In the genomic region with DNA sequence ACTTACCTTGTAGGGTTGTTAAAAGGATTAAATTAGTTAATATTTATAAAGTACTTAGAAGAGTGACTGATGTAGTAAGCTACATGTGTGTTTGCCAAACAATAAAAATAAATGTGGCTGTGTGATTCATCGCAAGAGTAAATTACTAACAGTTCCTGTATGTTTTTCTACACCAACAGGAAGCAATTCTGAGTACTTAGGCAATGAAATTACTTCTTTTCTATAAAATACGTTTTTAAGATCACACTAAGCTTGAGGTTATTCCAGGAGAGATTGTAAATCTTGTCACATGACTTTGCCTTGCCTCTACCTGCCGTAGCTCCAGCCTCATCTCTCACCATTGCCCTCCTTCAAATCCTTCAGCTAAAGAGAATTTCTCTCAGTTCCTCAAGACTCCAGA, we compare ENCODE assay signal across 14 cellular contexts. TPM values are rescaled to one million over a fixed set of nuclear protein-coding genes. Genes with fewer than 3 reads are reported as not detected.
DNase-seq lines count a peak whose midpoint lies in the region; ATAC-seq and TF ChIP-seq lines count a peak whose summit lies in the region.
"Had no signal": no experiment of that assay in that cellular context is flagged by ENCODE, and none has a peak within 500 bp of the region (broad histone marks: within the 10 kb centered on the region; RNA-seq: fewer than 3 reads in every experiment).

No MANE protein-coding gene starts in this region.

- intact Hi-C loops in natural killer cell (cut with micrococcal nuclease), result no loop called here

- DNase-seq in natural killer cell treated with Interleukin-12 subunit alpha and Interleukin-12 subunit beta and Interleukin-15 and Interleukin-18, amount 100 ng/mL, for 72 hours (ENCODE audit: low spot score), result no peak
- DNase-seq in natural killer cell, result no peak
- DNase-seq in RWPE2 (ENCODE audit: low spot score), result no peak
- peak; percentile 70 for DNase-seq in epithelial cell of esophagus (ENCODE audit: low read depth)
- no peak for DNase-seq in neural progenitor cell (ENCODE audit: low spot score)
- no peak for DNase-seq in brain microvascular endothelial cell
- DNase-seq: GOT3, mesendoderm, MM.1S, OCI-M1, sigmoid colon had no signal

- H3K9ac ChIP-seq in neural progenitor cell, result no peak overlapping the region

- no peak overlapping the region for H2AFZ ChIP-seq in neural progenitor cell (replicated peaks)

- H3F3A ChIP-seq in neural progenitor cell (ENCODE audit: low read depth), result no peaks in the 10 kb centered on the region

- H3K27ac ChIP-seq in RWPE2 (ENCODE audit: poor library complexity, severe bottlenecking) (peak overlapping the region; percentile 49), neural progenitor cell (no peak overlapping the region), brain microvascular endothelial cell (no peak overlapping the region)
- H3K27ac ChIP-seq: sigmoid colon had no signal

- peaks cover 21% of the 10 kb centered on the region for H3K4me1 ChIP-seq in RWPE2 (ENCODE audit: insufficient read depth, poor library complexity, severe bottlenecking)
- H3K4me1 ChIP-seq in neural progenitor cell, result no peaks in the 10 kb centered on the region
- H3K4me1 ChIP-seq: sigmoid colon had no signal

- H3K27ac Mint-ChIP-seq in natural killer cell treated with Interleukin-12 subunit alpha and Interleukin-12 subunit beta and Interleukin-15 and Interleukin-18, amount 100 ng/mL, for 72 hours, result peak overlapping the region; percentile 71 to 94
- H3K27ac Mint-ChIP-seq in natural killer cell (no peak overlapping the region), neural progenitor cell (no peak overlapping the region)

- H3K9me3 Mint-ChIP-seq in natural killer cell treated with Interleukin-12 subunit alpha and Interleukin-12 subunit beta and Interleukin-15 and Interleukin-18, amount 100 ng/mL, for 72 hours, result peaks cover 3% of the 10 kb centered on the region
- H3K9me3 Mint-ChIP-seq in natural killer cell (peaks cover 0 to 5% of the 10 kb centered on the region in 2 donors), neural progenitor cell (peaks cover 2% of the 10 kb centered on the region)

- no peaks in the 10 kb centered on the region for H4K20me1 ChIP-seq in neural progenitor cell (ENCODE audit: low read depth)

- in situ Hi-C loops in brain microvascular endothelial cell (cut with HindIII; ENCODE audit: low pct_ligation_motif_present, low sequenced_read_pairs), result no loop called here

- H3K36me3 ChIP-seq in RWPE2 (ENCODE audit: low read depth) (no peaks in the 10 kb centered on the region), neural progenitor cell (no peaks in the 10 kb centered on the region), brain microvascular endothelial cell (replicated peaks) (no peaks in the 10 kb centered on the region)
- H3K36me3 ChIP-seq: sigmoid colon had no signal

- H3K36me3 Mint-ChIP-seq in natural killer cell treated with Interleukin-12 subunit alpha and Interleukin-12 subunit beta and Interleukin-15 and Interleukin-18, amount 100 ng/mL, for 72 hours, result peaks cover 5% of the 10 kb centered on the region
- H3K36me3 Mint-ChIP-seq in natural killer cell (peaks cover 6% of the 10 kb centered on the region), neural progenitor cell (no peaks in the 10 kb centered on the region)

- H3K27me3 Mint-ChIP-seq in natural killer cell treated with Interleukin-12 subunit alpha and Interleukin-12 subunit beta and Interleukin-15 and Interleukin-18, amount 100 ng/mL, for 72 hours, result peaks cover 5 to 9% of the 10 kb centered on the region in 2 donors
- H3K27me3 Mint-ChIP-seq in natural killer cell (ENCODE audit: low read depth in 2 of 2) (peaks cover 10 to 17% of the 10 kb centered on the region in 2 donors), neural progenitor cell (ENCODE audit: insufficient read depth, low read depth) (no peaks in the 10 kb centered on the region)

- ATAC-seq in natural killer cell treated with Interleukin-12 subunit alpha and Interleukin-12 subunit beta and Interleukin-15 and Interleukin-18, amount 100 ng/mL, for 72 hours, result peak; percentile 72 to 83
- no peak for ATAC-seq in natural killer cell
- peak; percentile 78 for ATAC-seq in RWPE2 (ENCODE audit: low read depth)
- ATAC-seq in GM18868 (IDR thresholded peaks at IDR 0.05; ENCODE audit: unreplicated experiment), result no peak
- no peak for ATAC-seq in HG02798 (IDR thresholded peaks at IDR 0.05; ENCODE audit: poor library complexity, unreplicated experiment)

- H3K4me2 ChIP-seq in neural progenitor cell, result no peak overlapping the region

- H3K9me3 ChIP-seq in RWPE2 (ENCODE audit: severe bottlenecking) (no peaks in the 10 kb centered on the region), neural progenitor cell (ENCODE audit: low read depth) (no peaks in the 10 kb centered on the region)
- H3K9me3 ChIP-seq: sigmoid colon had no signal

- H3K4me3 ChIP-seq in RWPE2 (ENCODE audit: severe bottlenecking) (no peak overlapping the region), epithelial cell of esophagus (ENCODE audit: low read length) (no peak overlapping the region), neural progenitor cell (no peak overlapping the region), brain microvascular endothelial cell (ENCODE audit: low read depth, low read length) (no peak overlapping the region)
- H3K4me3 ChIP-seq: sigmoid colon had no signal

- no peak for TF ChIP-seq CTCF in natural killer cell (IDR thresholded peaks at IDR 0.05)
- no peak for TF ChIP-seq CTCF in RWPE2 (IDR thresholded peaks at IDR 0.05; ENCODE audit: poor library complexity, severe bottlenecking)
- TF ChIP-seq CTCF in epithelial cell of esophagus (IDR thresholded peaks at IDR 0.05; ENCODE audit: insufficient read depth, low read depth, low read length, missing control alignments), result no peak
- no peak for TF ChIP-seq CTCF in neural progenitor cell (IDR thresholded peaks at IDR 0.05)
- TF ChIP-seq CTCF in brain microvascular endothelial cell (IDR thresholded peaks at IDR 0.05; ENCODE audit: low read depth, low read length, missing control alignments), result no peak

- peak overlapping the region; percentile 78 for H3K4me3 Mint-ChIP-seq in natural killer cell treated with Interleukin-12 subunit alpha and Interleukin-12 subunit beta and Interleukin-15 and Interleukin-18, amount 100 ng/mL, for 72 hours
- no peak overlapping the region for H3K4me3 Mint-ChIP-seq in natural killer cell
- H3K4me3 Mint-ChIP-seq in neural progenitor cell, result no peak overlapping the region

- H3K79me2 ChIP-seq in neural progenitor cell (ENCODE audit: low read depth), result no peaks in the 10 kb centered on the region

- H3K4me1 Mint-ChIP-seq in natural killer cell treated with Interleukin-12 subunit alpha and Interleukin-12 subunit beta and Interleukin-15 and Interleukin-18, amount 100 ng/mL, for 72 hours (ENCODE audit: low read depth in 2 of 2), result peaks cover 30 to 68% of the 10 kb centered on the region in 2 donors
- H3K4me1 Mint-ChIP-seq in natural killer cell, result peaks cover 5 to 16% of the 10 kb centered on the region in 2 donors
- peaks cover 16% of the 10 kb centered on the region for H3K4me1 Mint-ChIP-seq in neural progenitor cell

- H3K27me3 ChIP-seq in RWPE2 (ENCODE audit: insufficient read depth, poor library complexity, severe bottlenecking) (no peaks in the 10 kb centered on the region), neural progenitor cell (peaks cover 42% of the 10 kb centered on the region), brain microvascular endothelial cell (replicated peaks) (no peaks in the 10 kb centered on the region)
- H3K27me3 ChIP-seq: sigmoid colon had no signal

RNA-seq across cellular contexts. Expression of a gene that starts 18.1 kb away (rescaled TPM):
- total RNA-seq in natural killer cell treated with Interleukin-12 subunit alpha and Interleukin-12 subunit beta and Interleukin-15 and Interleukin-18, amount 100 ng/mL, for 72 hours, result 100 to 1,000 TPM; 133 to 233 TPM
- total RNA-seq in natural killer cell (100 to 1,000 TPM; 159 to 215 (median 181) TPM), neural progenitor cell (ENCODE audit: low replicate concordance) (45.3 and 61.6 TPM in 2 replicates)

RNA-seq across cellular contexts. Expression of a gene that starts 23.3 kb away (rescaled TPM):
- not detected for total RNA-seq in natural killer cell treated with Interleukin-12 subunit alpha and Interleukin-12 subunit beta and Interleukin-15 and Interleukin-18, amount 100 ng/mL, for 72 hours
- total RNA-seq in natural killer cell, result not detected
- total RNA-seq in neural progenitor cell (ENCODE audit: low replicate concordance), result not detected in 2 replicates
- total RNA-seq: glomerular endothelial cell, sigmoid colon had no signal

RNA-seq across cellular contexts. Expression of a gene that starts 39.6 kb away (rescaled TPM):
- not detected for total RNA-seq in natural killer cell treated with Interleukin-12 subunit alpha and Interleukin-12 subunit beta and Interleukin-15 and Interleukin-18, amount 100 ng/mL, for 72 hours
- total RNA-seq in natural killer cell (not detected), neural progenitor cell (ENCODE audit: low replicate concordance) (0.94 and 5.4 TPM in 2 replicates)

RNA-seq across cellular contexts. Expression of a gene that starts 43.0 kb away (rescaled TPM):
- 10 to 100 TPM; 67.8 to 94.2 TPM for total RNA-seq in natural killer cell treated with Interleukin-12 subunit alpha and Interleukin-12 subunit beta and Interleukin-15 and Interleukin-18, amount 100 ng/mL, for 72 hours
- total RNA-seq in natural killer cell, result 10 to 100 TPM; 36.7 to 60.5 (median 54.7) TPM
- total RNA-seq in neural progenitor cell (ENCODE audit: low replicate concordance), result 21.0 and 39.8 TPM in 2 replicates

Comparison
In these comparisons a context has a peak if more than half of its experiments do, and no peak if none do; other contexts are left out.
1. ATAC-seq: peak in natural killer cell treated with Interleukin-12 subunit alpha and Interleukin-12 subunit beta and Interleukin-15 and Interleukin-18, amount 100 ng/mL, for 72 hours (2 of 2) and RWPE2 (single experiment); none in natural killer cell (0 of 3), GM18868 (single experiment) and HG02798 (single experiment).
2. H3K27ac Mint-ChIP-seq: peak in natural killer cell treated with Interleukin-12 subunit alpha and Interleukin-12 subunit beta and Interleukin-15 and Interleukin-18, amount 100 ng/mL, for 72 hours (2 of 2); none in natural killer cell (0 of 2) and neural progenitor cell (single experiment).